ENCODE assay signal across 1 cellular context in the genomic region with DNA sequence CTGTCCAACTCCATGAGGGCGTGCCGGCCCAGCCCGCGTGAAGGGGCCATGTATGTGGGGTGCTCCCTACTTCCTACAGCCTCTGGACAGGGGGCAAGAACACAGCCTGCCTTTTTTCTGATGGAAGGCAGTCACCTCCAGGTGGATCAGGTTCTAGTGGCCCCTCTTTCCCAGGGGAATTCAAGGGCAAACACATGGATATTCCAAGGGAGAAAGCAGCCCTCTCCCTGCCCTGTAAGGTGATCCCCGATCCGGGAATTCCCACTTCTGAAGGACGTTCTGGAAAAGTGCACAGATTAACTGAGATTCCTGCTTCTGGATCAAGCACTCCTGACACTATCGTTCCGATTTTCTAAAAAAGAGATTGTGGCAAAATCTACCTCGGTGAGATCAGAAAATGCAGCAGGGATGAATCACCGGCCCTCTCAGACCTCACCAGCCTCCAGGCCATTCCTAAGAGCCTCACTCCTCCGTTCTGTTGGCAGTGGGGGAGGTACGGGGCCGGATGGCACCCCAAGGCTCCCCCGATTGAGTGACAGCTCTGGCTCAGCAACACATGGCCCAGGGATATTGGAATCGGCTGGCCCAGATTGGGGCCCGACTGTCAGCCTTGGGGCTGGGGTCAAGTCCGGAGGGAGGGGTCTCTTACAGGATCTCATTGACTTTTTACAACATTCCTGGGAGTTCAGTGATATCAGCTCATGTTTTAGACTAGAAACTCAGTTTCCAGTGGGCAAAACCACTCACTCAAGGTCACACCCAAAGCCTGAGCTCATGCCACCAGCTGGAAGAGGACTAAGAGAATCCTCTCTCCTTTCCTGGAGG.
TF ChIP-seq lines count a peak whose summit lies in the region.

No MANE protein-coding gene starts in this region.

TF ChIP-seq in liver, 16 proteins besides CTCF, POLR2A, EP300 and RAD21 (continued from another document):
- TF ChIP-seq, protein P1, sequence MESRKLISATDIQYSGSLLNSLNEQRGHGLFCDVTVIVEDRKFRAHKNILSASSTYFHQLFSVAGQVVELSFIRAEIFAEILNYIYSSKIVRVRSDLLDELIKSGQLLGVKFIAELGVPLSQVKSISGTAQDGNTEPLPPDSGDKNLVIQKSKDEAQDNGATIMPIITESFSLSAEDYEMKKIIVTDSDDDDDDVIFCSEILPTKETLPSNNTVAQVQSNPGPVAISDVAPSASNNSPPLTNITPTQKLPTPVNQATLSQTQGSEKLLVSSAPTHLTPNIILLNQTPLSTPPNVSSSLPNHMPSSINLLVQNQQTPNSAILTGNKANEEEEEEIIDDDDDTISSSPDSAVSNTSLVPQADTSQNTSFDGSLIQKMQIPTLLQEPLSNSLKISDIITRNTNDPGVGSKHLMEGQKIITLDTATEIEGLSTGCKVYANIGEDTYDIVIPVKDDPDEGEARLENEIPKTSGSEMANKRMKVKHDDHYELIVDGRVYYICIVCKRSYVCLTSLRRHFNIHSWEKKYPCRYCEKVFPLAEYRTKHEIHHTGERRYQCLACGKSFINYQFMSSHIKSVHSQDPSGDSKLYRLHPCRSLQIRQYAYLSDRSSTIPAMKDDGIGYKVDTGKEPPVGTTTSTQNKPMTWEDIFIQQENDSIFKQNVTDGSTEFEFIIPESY (IDR thresholded peaks at IDR 0.05), result no peak
- no peak for TF ChIP-seq FOXA1 (IDR thresholded peaks at IDR 0.05)
- TF ChIP-seq SP1 (IDR thresholded peaks at IDR 0.05), result no peak
- no peak for TF ChIP-seq TAF1 (conservative IDR thresholded peaks at IDR 0.05)
- TF ChIP-seq, protein P2, sequence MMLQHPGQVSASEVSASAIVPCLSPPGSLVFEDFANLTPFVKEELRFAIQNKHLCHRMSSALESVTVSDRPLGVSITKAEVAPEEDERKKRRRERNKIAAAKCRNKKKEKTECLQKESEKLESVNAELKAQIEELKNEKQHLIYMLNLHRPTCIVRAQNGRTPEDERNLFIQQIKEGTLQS (IDR thresholded peaks at IDR 0.05), result no peak
- TF ChIP-seq, protein P3, sequence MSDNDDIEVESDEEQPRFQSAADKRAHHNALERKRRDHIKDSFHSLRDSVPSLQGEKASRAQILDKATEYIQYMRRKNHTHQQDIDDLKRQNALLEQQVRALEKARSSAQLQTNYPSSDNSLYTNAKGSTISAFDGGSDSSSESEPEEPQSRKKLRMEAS (IDR thresholded peaks at IDR 0.05), result no peak
- no peak for TF ChIP-seq GABPA (IDR thresholded peaks at IDR 0.05 in 1 of 2, conservative IDR thresholded peaks at IDR 0.05 in 1 of 2)
- no peak for TF ChIP-seq JUND (IDR thresholded peaks at IDR 0.05)
- TF ChIP-seq EGR1 (IDR thresholded peaks at IDR 0.05; ENCODE audit: low read depth in 2 of 2), result no peak
- TF ChIP-seq YY1 (IDR thresholded peaks at IDR 0.05), result no peak
- TF ChIP-seq, protein P4, sequence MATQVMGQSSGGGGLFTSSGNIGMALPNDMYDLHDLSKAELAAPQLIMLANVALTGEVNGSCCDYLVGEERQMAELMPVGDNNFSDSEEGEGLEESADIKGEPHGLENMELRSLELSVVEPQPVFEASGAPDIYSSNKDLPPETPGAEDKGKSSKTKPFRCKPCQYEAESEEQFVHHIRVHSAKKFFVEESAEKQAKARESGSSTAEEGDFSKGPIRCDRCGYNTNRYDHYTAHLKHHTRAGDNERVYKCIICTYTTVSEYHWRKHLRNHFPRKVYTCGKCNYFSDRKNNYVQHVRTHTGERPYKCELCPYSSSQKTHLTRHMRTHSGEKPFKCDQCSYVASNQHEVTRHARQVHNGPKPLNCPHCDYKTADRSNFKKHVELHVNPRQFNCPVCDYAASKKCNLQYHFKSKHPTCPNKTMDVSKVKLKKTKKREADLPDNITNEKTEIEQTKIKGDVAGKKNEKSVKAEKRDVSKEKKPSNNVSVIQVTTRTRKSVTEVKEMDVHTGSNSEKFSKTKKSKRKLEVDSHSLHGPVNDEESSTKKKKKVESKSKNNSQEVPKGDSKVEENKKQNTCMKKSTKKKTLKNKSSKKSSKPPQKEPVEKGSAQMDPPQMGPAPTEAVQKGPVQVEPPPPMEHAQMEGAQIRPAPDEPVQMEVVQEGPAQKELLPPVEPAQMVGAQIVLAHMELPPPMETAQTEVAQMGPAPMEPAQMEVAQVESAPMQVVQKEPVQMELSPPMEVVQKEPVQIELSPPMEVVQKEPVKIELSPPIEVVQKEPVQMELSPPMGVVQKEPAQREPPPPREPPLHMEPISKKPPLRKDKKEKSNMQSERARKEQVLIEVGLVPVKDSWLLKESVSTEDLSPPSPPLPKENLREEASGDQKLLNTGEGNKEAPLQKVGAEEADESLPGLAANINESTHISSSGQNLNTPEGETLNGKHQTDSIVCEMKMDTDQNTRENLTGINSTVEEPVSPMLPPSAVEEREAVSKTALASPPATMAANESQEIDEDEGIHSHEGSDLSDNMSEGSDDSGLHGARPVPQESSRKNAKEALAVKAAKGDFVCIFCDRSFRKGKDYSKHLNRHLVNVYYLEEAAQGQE (IDR thresholded peaks at IDR 0.05), result no peak
- TF ChIP-seq NR2F2 (IDR thresholded peaks at IDR 0.05), result no peak
- no peak for TF ChIP-seq RXRA (IDR thresholded peaks at IDR 0.05)
- TF ChIP-seq FOXA2 (IDR thresholded peaks at IDR 0.05), result no peak
TF ChIP-seq in liver: peak in this region for 0.
